Comparison of ENCODE assay signal across 8 cellular contexts in genomic region chr5:179732412-179732917, GRCh38. TPM values are rescaled to one million over a fixed set of nuclear protein-coding genes. Genes with fewer than 3 reads are reported as not detected.
DNase-seq lines count a peak whose midpoint lies in the region; ATAC-seq and TF ChIP-seq lines count a peak whose summit lies in the region.

MAML1 (plus strand) TSS chr5:179732822; CDS start chr5:179733113, 291 bp downstream.

- H2AFZ ChIP-seq in smooth muscle cell (ENCODE audit: low read depth): peak within 1 kb of the TSS; percentile 29

- TF ChIP-seq CTCF in AG04450 (IDR thresholded peaks at IDR 0.05; ENCODE audit: low read depth, low read length): no peak
- TF ChIP-seq CTCF in WTC11 (IDR thresholded peaks at IDR 0.05): no peak
- TF ChIP-seq CTCF in cardiac fibroblast (IDR thresholded peaks at IDR 0.05; ENCODE audit: low read depth, low read length): no peak
- no peak for TF ChIP-seq CTCF in smooth muscle cell (IDR thresholded peaks at IDR 0.05; ENCODE audit: borderline replicate concordance, insufficient read depth, poor library complexity, severe bottlenecking)

- no peaks in the 10 kb centered on the region for H3K27me3 Mint-ChIP-seq in WTC11 (ENCODE audit: low read depth)

- peaks cover 8% of the 10 kb centered on the region for H3K4me1 ChIP-seq in smooth muscle cell (ENCODE audit: low read depth)

- no peaks in the 10 kb centered on the region for H3K9me3 Mint-ChIP-seq in WTC11

- H3K4me2 ChIP-seq in smooth muscle cell: peak within 1 kb of the TSS; percentile 94

- no peaks in the 10 kb centered on the region; the same call in 1 of the 2 replicates for H3K9me3 ChIP-seq in AG04450 (ENCODE audit: control insufficient read depth, insufficient read depth, low read length)
- no peaks in the 10 kb centered on the region for H3K9me3 ChIP-seq in smooth muscle cell (replicated peaks; ENCODE audit: low read depth)

- H3K4me3 ChIP-seq in AG04450 (ENCODE audit: low read depth, low read length) (peak within 1 kb of the TSS; percentile 88), cardiac fibroblast (replicated peaks in 1 of 2; ENCODE audit: low read depth in 2 of 2, low read length in 2 of 2) (peak within 1 kb of the TSS; percentile 66 to 79), smooth muscle cell (peak within 1 kb of the TSS; percentile 91)

- peak within 1 kb of the TSS; percentile 97 for H3K27ac Mint-ChIP-seq in WTC11

- peak; percentile 100 for DNase-seq in AG04450 (ENCODE audit: low read depth, low spot score)
- DNase-seq in NCI-H226: peak; percentile 100
- peak; percentile 100 for DNase-seq in WTC11 (ENCODE audit: low spot score)
- peak; percentile 100 for DNase-seq in cardiac fibroblast (ENCODE audit: low read depth in 2 of 2)
- peak; percentile 97 for DNase-seq in iPS-NIHi11 (ENCODE audit: low spot score)
- peak; percentile 95 for DNase-seq in smooth muscle cell (lab: John Stamatoyannopoulos, UW; ENCODE audit: unreplicated experiment)

- peaks cover 39% of the 10 kb centered on the region for H3K36me3 Mint-ChIP-seq in WTC11

- H3F3A ChIP-seq in smooth muscle cell (ENCODE audit: low read depth): peaks cover 42% of the 10 kb centered on the region

- H3K79me2 ChIP-seq in smooth muscle cell (ENCODE audit: low read depth): peaks cover 42% of the 10 kb centered on the region

- peaks cover 22% of the 10 kb centered on the region for H3K36me3 ChIP-seq in smooth muscle cell (ENCODE audit: low read depth)

- WGBS in smooth muscle cell (ENCODE audit: low lambda C conversion rate): 2% methylated on average over 41 of the region's 41 CpGs

- H3K4me3 Mint-ChIP-seq in WTC11: peak within 1 kb of the TSS; percentile 96

- H3K9ac ChIP-seq in smooth muscle cell (ENCODE audit: low read depth): peak within 1 kb of the TSS; percentile 86

- POLR2A ChIA-PET in AG04450 (lab: Yijun Ruan, JAX): interaction anchor here (0.7 to 1.7 kb wide), 15 partner anchors 9 to 176 kb away, joined by 3 to 14 read pairs (median 4); partner anchors contain the start of genes CANX, HNRNPH1 and SQSTM1
- POLR2A ChIA-PET in WTC11 (lab: Charles Lee): interaction anchor here (0.6 to 2.0 kb wide), 7 partner anchors 22 to 120 kb away, joined by 3 to 9 read pairs (median 4); partner anchors contain the start of gene HNRNPH1

- peak; percentile 96 for ATAC-seq in GM18909 (IDR thresholded peaks at IDR 0.05; ENCODE audit: poor library complexity, unreplicated experiment)
- peak; percentile 97 for ATAC-seq in HG03175 (IDR thresholded peaks at IDR 0.05; ENCODE audit: unreplicated experiment)
- peak; percentile 95 for ATAC-seq in WTC11

- H3K4me1 Mint-ChIP-seq in WTC11: peaks cover 23% of the 10 kb centered on the region

- H3K27me3 ChIP-seq in AG04450 (ENCODE audit: control insufficient read depth, insufficient read depth, low read length) (no peaks in the 10 kb centered on the region), smooth muscle cell (ENCODE audit: low read depth) (no peaks in the 10 kb centered on the region)

- CTCF ChIA-PET in AG04450 (lab: Charles Lee): interaction anchor here (3.3 kb wide), 1 partner anchor 31 kb away, joined by 11 read pairs; no protein-coding TSS in a partner anchor
- CTCF ChIA-PET in WTC11 (lab: Charles Lee): interaction anchor here (0.5 to 2.0 kb wide), 6 partner anchors 30 to 1271 kb away, joined by 3 to 11 read pairs (median 5); no protein-coding TSS in a partner anchor

- H3K27ac ChIP-seq in AG04450 (ENCODE audit: low read depth, low read length) (peak within 1 kb of the TSS; percentile 83), smooth muscle cell (ENCODE audit: low read depth) (peak within 1 kb of the TSS; percentile 88)

- H4K20me1 ChIP-seq in smooth muscle cell (ENCODE audit: low read depth): peaks cover 42% of the 10 kb centered on the region

TF ChIP-seq in WTC11, 78 proteins besides CTCF, POLR2A, EP300 and RAD21 (continues in another document):
- TF ChIP-seq PRDM15 (CRISPR knock-in tag; IDR thresholded peaks at IDR 0.05) (no peak), ZNF423 (CRISPR knock-in tag; IDR thresholded peaks at IDR 0.05) (no peak), AFF4 (CRISPR knock-in tag; IDR thresholded peaks at IDR 0.05; ENCODE audit: borderline replicate concordance) (no peak), ATF1 (CRISPR knock-in tag; IDR thresholded peaks at IDR 0.05) (no peak), NFYB (CRISPR knock-in tag; conservative IDR thresholded peaks at IDR 0.05; ENCODE audit: low read depth) (peak; percentile 87), NR3C1 (CRISPR knock-in tag; conservative IDR thresholded peaks at IDR 0.05; ENCODE audit: low read depth) (no peak), ESRRA (CRISPR knock-in tag; IDR thresholded peaks at IDR 0.05; ENCODE audit: borderline replicate concordance) (no peak), TCF7 (CRISPR knock-in tag; IDR thresholded peaks at IDR 0.05; ENCODE audit: low read depth) (no peak), ZNF317 (CRISPR knock-in tag; IDR thresholded peaks at IDR 0.05; ENCODE audit: borderline replicate concordance, low read depth) (no peak), ZNF121 (CRISPR knock-in tag; IDR thresholded peaks at IDR 0.05) (no peak), MYBL2 (CRISPR knock-in tag; IDR thresholded peaks at IDR 0.05) (no peak; the same call in 1 of the 2 replicates), KAT7 (CRISPR knock-in tag; IDR thresholded peaks at IDR 0.05; ENCODE audit: borderline replicate concordance) (no peak)

RNA-seq across cellular contexts. Expression of gene MAML1, which starts in this region (rescaled TPM):
- polyA plus RNA-seq in AG04450 (2011; rRNA removed) (4.9 and 8.8 TPM in 2 replicates), smooth muscle cell (9.9 and 12.1 TPM in 2 replicates)
- 10.0 and 13.4 TPM in 2 replicates for polyA minus RNA-seq in AG04450 (2011; rRNA and poly(A)+ RNA removed)
- total RNA-seq in WTC11 (2021) (40.5 to 42.2 TPM (median 42.2 TPM) in 3 replicates), smooth muscle cell (11.5 and 14.4 TPM in 2 replicates)

Comparison
In these comparisons a context has a peak if more than half of its experiments do, and no peak if none do; other contexts are left out.
1. Peak in every context shown above with its lines: DNase-seq, ATAC-seq, H3K4me3 ChIP-seq and H3K27ac ChIP-seq.